ENCODE assay signal across 10 cellular contexts in genomic region chr11:105167244-105167643, GRCh38. TPM values are rescaled to one million over a fixed set of nuclear protein-coding genes. Genes with fewer than 3 reads are reported as not detected.
"Had no signal": no experiment of that assay in that cellular context is flagged by ENCODE, and none has a peak within 500 bp of the region (broad histone marks: within the 10 kb centered on the region; RNA-seq: fewer than 3 reads in every experiment).

No MANE protein-coding gene starts in this region.

- H2AFZ ChIP-seq: GM23248 had no signal

- FAIRE-seq: H54, HTR-8/SVneo had no signal

- H3K27ac Mint-ChIP-seq: H9, HFFc6 had no signal

- H3K4me1 Mint-ChIP-seq: H9 had no signal

- H3K4me2 ChIP-seq: KMS-11 had no signal

- DNase-seq: GM23248, GOT3, H9, HFFc6, KBM-7 had no signal

- H3K9ac ChIP-seq: GM23248, KMS-11 had no signal

- H3K27ac ChIP-seq: GM23248, KMS-11 had no signal

- H3K4me3 ChIP-seq: GM23248 had no signal

- H3K4me3 Mint-ChIP-seq: H9, HFFc6 had no signal

- ATAC-seq: HCT116 had no signal

RNA-seq across cellular contexts. Expression of gene CARD18, which starts 27.7 kb away (rescaled TPM):
- total RNA-seq: GM23248, H9, HFFc6, HT-29 had no signal
- polyA plus RNA-seq: GM23248 had no signal
